37 cellular contexts compared by ENCODE assay signal in the genomic region with DNA sequence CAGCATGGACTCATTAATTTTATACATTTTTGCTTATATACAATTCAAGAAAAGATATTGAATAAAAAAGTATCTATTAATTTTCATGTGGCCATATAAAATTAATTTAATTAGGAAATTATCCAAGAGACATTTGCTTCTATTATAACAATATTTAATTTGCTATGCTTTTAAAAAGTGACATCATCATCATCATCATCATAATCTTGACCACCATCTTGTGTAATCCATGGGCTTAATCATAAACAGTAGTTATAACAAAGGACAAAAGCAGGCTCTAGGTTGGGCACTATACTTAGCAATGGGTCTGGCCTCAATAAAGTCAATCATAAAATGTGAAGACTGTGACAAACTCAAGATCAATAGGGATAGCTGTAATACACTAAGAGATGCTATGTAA.
DNase-seq lines count a peak whose midpoint lies in the region; ATAC-seq, FAIRE-seq and TF ChIP-seq lines count a peak whose summit lies in the region.
"Had no signal": no experiment of that assay in that cellular context is flagged by ENCODE, and none has a peak within 500 bp of the region (broad histone marks: within the 10 kb centered on the region; RNA-seq: fewer than 3 reads in every experiment).

No MANE protein-coding gene starts in this region.

- no peaks in the 10 kb centered on the region for H3K4me1 Mint-ChIP-seq in endodermal cell
- H3K4me1 Mint-ChIP-seq in type B pancreatic cell (ENCODE audit: unreplicated experiment), result no peaks in the 10 kb centered on the region
- H3K4me1 Mint-ChIP-seq: B cell; CD14-positive monocyte; CD4-positive, alpha-beta memory T cell; CD4-positive, CD25-positive, alpha-beta regulatory T cell; CD8-positive, alpha-beta memory T cell had no signal

- no peak for FAIRE-seq in HepG2 (lab: Jason Lieb, UNC)
- FAIRE-seq: A204.1, A549, D721Med had no signal

- H3K27me3 ChIP-seq in HepG2 (ENCODE audit: control insufficient read depth in 1 of 2, insufficient read depth in 2 of 2, low read length in 2 of 2) (no peaks in the 10 kb centered on the region), right lobe of liver (no peaks in the 10 kb centered on the region), endodermal cell (ENCODE audit: control insufficient read depth, insufficient read depth, low read length, poor library complexity, severe bottlenecking) (no peaks in the 10 kb centered on the region)
- H3K27me3 ChIP-seq: BE2C; BLaER1; BLaER1 treated with 17β-estradiol and CSF1 and Interleukin-3, amounts not matched to agents 10 nM and 100 nM had no signal

- TF ChIP-seq EP300 in HepG2 (IDR thresholded peaks at IDR 0.05; ENCODE audit: low read depth in 2 of 2, low read length in 2 of 2) (no peak), HepG2 (CRISPR knock-in tag; IDR thresholded peaks at IDR 0.05; ENCODE audit: borderline replicate concordance) (no peak)

- H3K4me3 Mint-ChIP-seq in endodermal cell (no peak overlapping the region), type B pancreatic cell (no peak overlapping the region)
- H3K4me3 Mint-ChIP-seq: B cell; CD14-positive monocyte; CD4-positive, alpha-beta memory T cell; CD4-positive, alpha-beta T cell; CD4-positive, CD25-positive, alpha-beta regulatory T cell; CD8-positive, alpha-beta memory T cell; CD8-positive, alpha-beta T cell had no signal

- H3K27ac ChIP-seq in HepG2 (ENCODE audit: extremely low read length, insufficient read depth, low read length), result no peak overlapping the region
- no peak overlapping the region for H3K27ac ChIP-seq in right lobe of liver
- no peak overlapping the region for H3K27ac ChIP-seq in HEK293 (ENCODE audit: extremely low read depth, low read depth, low read length)
- no peak overlapping the region for H3K27ac ChIP-seq in endodermal cell (ENCODE audit: low read depth, low read length)
- H3K27ac ChIP-seq: 22Rv1; A549; BLaER1; BLaER1 treated with 17β-estradiol and CSF1 and Interleukin-3, amounts not matched to agents 10 nM and 100 nM; C4-2B had no signal

- no peak for TF ChIP-seq RAD21 in HepG2 (CRISPR knock-in tag; IDR thresholded peaks at IDR 0.05)

- no peak overlapping the region for H3K4me2 ChIP-seq in HepG2 (ENCODE audit: low read depth, low read length)
- H3K4me2 ChIP-seq: A549; BLaER1; BLaER1 treated with 17β-estradiol and CSF1 and Interleukin-3, amounts not matched to agents 10 nM and 100 nM had no signal

- H3K27ac Mint-ChIP-seq in endodermal cell (no peak overlapping the region), type B pancreatic cell (no peak overlapping the region)
- H3K27ac Mint-ChIP-seq: B cell; CD4-positive, alpha-beta memory T cell; CD4-positive, alpha-beta T cell; CD4-positive, CD25-positive, alpha-beta regulatory T cell; CD8-positive, alpha-beta memory T cell; CD8-positive, alpha-beta T cell had no signal

- POLR2A ChIA-PET in HepG2 (lab: Yijun Ruan, JAX), result no interaction called here
- POLR2A ChIA-PET in HEK293 (lab: Yijun Ruan, JAX), result no interaction called here

- CTCF ChIA-PET in HepG2 (lab: Yijun Ruan, JAX; ENCODE audit: low intra/inter-chr PET ratio, low total read pairs), result no interaction called here
- CTCF ChIA-PET in HEK293 (lab: Yijun Ruan, JAX), result no interaction called here

- BruUV-seq in HepG2 (replicated peaks; lab: Mats Ljungman, UMichigan), result no TSS peak

- no peaks in the 10 kb centered on the region for H3K36me3 ChIP-seq in HepG2 (replicated peaks in 1 of 2; ENCODE audit: control insufficient read depth in 1 of 2, insufficient read depth in 2 of 2, low read length in 2 of 2)
- H3K36me3 ChIP-seq in right lobe of liver, result no peaks in the 10 kb centered on the region
- H3K36me3 ChIP-seq in HEK293 (ENCODE audit: control insufficient read depth in 2 of 2, insufficient read depth in 1 of 2, low read length in 2 of 2), result no peaks in the 10 kb centered on the region
- no peaks in the 10 kb centered on the region for H3K36me3 ChIP-seq in endodermal cell (ENCODE audit: control insufficient read depth, insufficient read depth, low read length)
- H3K36me3 ChIP-seq: BE2C; BLaER1; BLaER1 treated with 17β-estradiol and CSF1 and Interleukin-3, amounts not matched to agents 10 nM and 100 nM had no signal

- no peak for DNase-seq in HepG2 (ENCODE audit: low spot score)
- no peak for DNase-seq in right lobe of liver
- no peak for DNase-seq in endodermal cell
- DNase-seq in type B pancreatic cell (ENCODE audit: extremely low spot score, unreplicated experiment), result no peak
- DNase-seq in OCI-M2 (lab: John Stamatoyannopoulos, UW; ENCODE audit: unreplicated experiment), result no peak
- DNase-seq in NCI-H748 treated with DMSO at 0.1 percent for 48 hours (lab: John Stamatoyannopoulos, UW), result no peak
- DNase-seq in stimulated activated CD4-positive, alpha-beta T cell treated with anti-CD3 and anti-CD28 coated beads, Interleukin-12 subunit alpha, Interleukin-12 subunit beta, amount 100 ng/mL, for 4 hours, result no peak
- DNase-seq: 8988T; ACHN; AML-193; BE2C; C1 segment of cervical spinal cord; Caco-2; Calu3; CD4-positive, alpha-beta memory T cell; CD4-positive, alpha-beta T cell; CD4-positive, CD25-positive, alpha-beta regulatory T cell; CD8-positive, alpha-beta memory T cell; CD8-positive, alpha-beta T cell; COR-L47; DMS 273 treated with DMSO at 0.1 percent for 48 hours; DMS153; DMS53; DMS79; DMS79 treated with DMSO at 0.1 percent for 48 hours; DND-41; EL had no signal

- H3K4me1 ChIP-seq in HepG2 (ENCODE audit: insufficient read depth, low read length) (no peaks in the 10 kb centered on the region), right lobe of liver (no peaks in the 10 kb centered on the region), HEK293 (ENCODE audit: control insufficient read depth, insufficient read depth, low read length) (no peaks in the 10 kb centered on the region), endodermal cell (ENCODE audit: control insufficient read depth, insufficient read depth, low read length) (no peaks in the 10 kb centered on the region)
- H3K4me1 ChIP-seq: A549; BE2C; BLaER1; BLaER1 treated with 17β-estradiol and CSF1 and Interleukin-3, amounts not matched to agents 10 nM and 100 nM; Caco-2 had no signal

- no peaks in the 10 kb centered on the region for H3K9me3 Mint-ChIP-seq in endodermal cell
- H3K9me3 Mint-ChIP-seq in type B pancreatic cell, result no peaks in the 10 kb centered on the region

- intact Hi-C loops in HepG2 (cut with micrococcal nuclease; ENCODE audit: unreplicated experiment), result no loop called here
- intact Hi-C loops in right lobe of liver (cut with DNase I), result no loop called here

- H3K4me3 ChIP-seq in HepG2 (replicated peaks in 1 of 3; ENCODE audit: insufficient read depth in 1 of 3, low read depth in 2 of 3, low read length in 3 of 3) (no peak overlapping the region), right lobe of liver (no peak overlapping the region), HEK293 (ENCODE audit: low read depth, low read length) (no peak overlapping the region), endodermal cell (ENCODE audit: low read length) (no peak overlapping the region)
- H3K4me3 ChIP-seq: A549; BLaER1; BLaER1 treated with 17β-estradiol and CSF1 and Interleukin-3, amounts not matched to agents 10 nM and 100 nM had no signal

- TF ChIP-seq CTCF in HepG2 (CRISPR knock-in tag; IDR thresholded peaks at IDR 0.05) (no peak), right lobe of liver (IDR thresholded peaks at IDR 0.05) (no peak), HEK293 (tag by site-specific recombination; IDR thresholded peaks at IDR 0.05) (no peak), endodermal cell (conservative IDR thresholded peaks at IDR 0.05) (peak; percentile 40), type B pancreatic cell (conservative IDR thresholded peaks at IDR 0.05) (peak; percentile 14)

- H4K20me1 ChIP-seq in HepG2 (ENCODE audit: insufficient read depth, low read length), result no peaks in the 10 kb centered on the region
- H4K20me1 ChIP-seq: BLaER1; BLaER1 treated with 17β-estradiol and CSF1 and Interleukin-3, amounts not matched to agents 10 nM and 100 nM had no signal

- TF ChIP-seq POLR2A in HepG2 (IDR thresholded peaks at IDR 0.05; ENCODE audit: insufficient read depth in 1 of 2, low read depth in 2 of 2, low read length in 2 of 2) (no peak), right lobe of liver (IDR thresholded peaks at IDR 0.05) (no peak)

- in situ Hi-C loops in HepG2 (cut with HindIII; ENCODE audit: extremely low pct_ligation_motif_present, low pct_unique_long_range_greater_than_20kb), result no loop called here

- H3K9me3 ChIP-seq in HepG2 (ENCODE audit: low read length), result no peaks in the 10 kb centered on the region
- no peaks in the 10 kb centered on the region for H3K9me3 ChIP-seq in right lobe of liver
- H3K9me3 ChIP-seq in HEK293 (ENCODE audit: control insufficient read depth, insufficient read depth, low read depth, low read length), result no peaks in the 10 kb centered on the region
- no peaks in the 10 kb centered on the region for H3K9me3 ChIP-seq in endodermal cell (ENCODE audit: control insufficient read depth, low read length)
- H3K9me3 ChIP-seq: A549; BE2C; BLaER1; BLaER1 treated with 17β-estradiol and CSF1 and Interleukin-3, amounts not matched to agents 10 nM and 100 nM; Caco-2 had no signal

- H3K36me3 Mint-ChIP-seq in endodermal cell (ENCODE audit: low read depth) (no peaks in the 10 kb centered on the region), type B pancreatic cell (no peaks in the 10 kb centered on the region)
- H3K36me3 Mint-ChIP-seq: CD14-positive monocyte; CD4-positive, alpha-beta memory T cell; CD4-positive, CD25-positive, alpha-beta regulatory T cell; CD8-positive, alpha-beta memory T cell; CD8-positive, alpha-beta T cell had no signal

- H3K9ac ChIP-seq in HepG2 (ENCODE audit: insufficient read depth, low read depth, low read length), result no peak overlapping the region
- H3K9ac ChIP-seq in endodermal cell (ENCODE audit: extremely low read depth, low read length, poor library complexity, severe bottlenecking), result no peak overlapping the region
- H3K9ac ChIP-seq: BLaER1; BLaER1 treated with 17β-estradiol and CSF1 and Interleukin-3, amounts not matched to agents 10 nM and 100 nM had no signal

- no peak overlapping the region for H2AFZ ChIP-seq in HepG2 (ENCODE audit: low read length)

- H3K27me3 Mint-ChIP-seq in endodermal cell (ENCODE audit: insufficient read depth) (no peaks in the 10 kb centered on the region), type B pancreatic cell (no peaks in the 10 kb centered on the region)
- H3K27me3 Mint-ChIP-seq: B cell; CD4-positive, alpha-beta memory T cell; CD4-positive, alpha-beta T cell; CD4-positive, CD25-positive, alpha-beta regulatory T cell; CD8-positive, alpha-beta memory T cell had no signal

- no peak for ATAC-seq in HepG2
- ATAC-seq in right lobe of liver, result no peak
- ATAC-seq: A549; CD8-positive, alpha-beta T cell had no signal

- H3K79me2 ChIP-seq in HepG2 (ENCODE audit: insufficient read depth, low read length), result no peaks in the 10 kb centered on the region

TF ChIP-seq in HepG2, 621 proteins besides CTCF, POLR2A, EP300 and RAD21 (continues in another document):
- TF ChIP-seq ZNF496 (CRISPR knock-in tag; IDR thresholded peaks at IDR 0.05; ENCODE audit: insufficient replicate concordance), result no peak
- peak; percentile 68 for TF ChIP-seq CREB1 (IDR thresholded peaks at IDR 0.05)
- TF ChIP-seq CREB1 (CRISPR knock-in tag; IDR thresholded peaks at IDR 0.05), result no peak

Comparison
In these comparisons a context has a peak if more than half of its experiments do, and no peak if none do; other contexts are left out.
1. CTCF ChIP-seq: peak in endodermal cell (single experiment) and type B pancreatic cell (single experiment); none in HepG2 (single experiment), right lobe of liver (0 of 4) and HEK293 (single experiment).
2. Of the 63 proteins assayed by ChIP-seq in both HepG2 and HEK293: peak only in HepG2: none; only in HEK293: ATF2; in both: none; in neither: 62.